Comparison of ENCODE assay signal across 1 cellular context in genomic region chr2:2810504-2810903, GRCh38.
TF ChIP-seq lines count a peak whose summit lies in the region.

No MANE protein-coding gene starts in this region.

TF ChIP-seq in H1, 55 proteins besides CTCF, POLR2A, EP300 and RAD21 (continued from another document):
- TF ChIP-seq MAX (IDR thresholded peaks at IDR 0.05) = peak; percentile 51; the same call in 1 of the 2 replicates
